ENCODE assay signal across 10 cellular contexts in genomic region chr4:151035321-151035720, GRCh38. TPM values are rescaled to one million over a fixed set of nuclear protein-coding genes. Genes with fewer than 3 reads are reported as not detected.
DNase-seq lines count a peak whose midpoint lies in the region; ATAC-seq lines count a peak whose summit lies in the region.
"Had no signal": no experiment of that assay in that cellular context is flagged by ENCODE, and none has a peak within 500 bp of the region (broad histone marks: within the 10 kb centered on the region; RNA-seq: fewer than 3 reads in every experiment).

No MANE protein-coding gene starts in this region.

- ATAC-seq in left colon (peak; percentile 95), HG03025 (IDR thresholded peaks at IDR 0.05; ENCODE audit: low FRiP score, unreplicated experiment) (no peak), GM18520 (IDR thresholded peaks at IDR 0.05; ENCODE audit: unreplicated experiment) (no peak), HG03378 (IDR thresholded peaks at IDR 0.05; ENCODE audit: unreplicated experiment) (no peak)
- ATAC-seq: right cardiac atrium had no signal

- in situ Hi-C loops in KBM-7 (cut with MboI; ENCODE audit: low pct_unique_long_range_greater_than_20kb, low sequenced_read_pairs) = no loop called here

- DNase-seq in COR-L47 (lab: John Stamatoyannopoulos, UW) (peak; percentile 94), NCI-H128 (lab: John Stamatoyannopoulos, UW; ENCODE audit: unreplicated experiment) (peak; percentile 48), NCI-H748 treated with DMSO at 0.1 percent for 48 hours (lab: John Stamatoyannopoulos, UW) (peak; percentile 95), left colon (peak; percentile 16 to 33), KBM-7 (no peak)
- DNase-seq: amniotic stem cell, right cardiac atrium had no signal

- intact Hi-C loops in left colon (cut with DNase I, micrococcal nuclease) = no loop called here

RNA-seq across cellular contexts. Expression of gene LRBA, which starts 20.2 kb away (rescaled TPM):
- 10 to 100 TPM; 65.7 to 80.0 TPM for total RNA-seq in left colon
